ENCODE assay signal across 16 cellular contexts in the genomic region with DNA sequence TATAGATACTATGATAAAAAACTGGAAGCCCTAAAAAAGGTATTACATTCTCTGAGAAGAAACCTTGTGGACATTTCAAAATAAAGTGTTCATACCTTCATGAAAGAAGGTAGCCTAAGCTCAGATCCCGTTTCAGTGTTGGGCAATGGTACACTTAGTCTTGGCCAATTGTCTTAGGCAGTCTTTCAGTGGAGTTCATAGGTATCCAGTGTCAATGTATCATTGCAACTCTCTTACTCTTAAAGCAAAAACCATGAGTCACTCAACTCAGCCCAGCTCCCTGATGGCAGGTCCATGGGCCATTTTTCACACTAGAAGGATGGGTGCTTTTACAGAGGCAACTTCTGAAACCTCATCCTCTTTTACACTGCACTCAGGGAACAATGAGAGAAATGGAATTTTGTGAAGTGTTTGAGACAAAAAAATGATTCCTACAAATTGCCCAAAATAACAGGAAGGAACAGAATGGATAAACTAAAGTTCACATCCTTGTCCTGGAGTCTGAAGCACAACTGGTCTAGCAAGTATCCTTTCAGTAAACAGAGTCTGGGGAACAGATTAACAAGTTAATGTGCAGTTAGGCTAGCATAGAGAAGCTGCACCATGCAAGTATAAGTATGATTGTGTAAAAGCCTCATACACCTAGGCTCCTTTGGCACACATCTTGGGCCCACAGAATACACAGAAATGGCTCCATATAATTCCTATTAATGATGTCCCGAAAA. TPM values are rescaled to one million over a fixed set of nuclear protein-coding genes. Genes with fewer than 3 reads are reported as not detected.
DNase-seq lines count a peak whose midpoint lies in the region; ATAC-seq and TF ChIP-seq lines count a peak whose summit lies in the region.
"Had no signal": no experiment of that assay in that cellular context is flagged by ENCODE, and none has a peak within 500 bp of the region (broad histone marks: within the 10 kb centered on the region; RNA-seq: fewer than 3 reads in every experiment).

No MANE protein-coding gene starts in this region.

- no TSS peak for BruUV-seq in IMR-90 (replicated peaks; lab: Mats Ljungman, UMichigan)

- H3K4me3 Mint-ChIP-seq in natural killer cell treated with Interleukin-12 subunit alpha and Interleukin-12 subunit beta and Interleukin-15 and Interleukin-18, amount 100 ng/mL, for 72 hours = no peak overlapping the region
- H3K4me3 Mint-ChIP-seq: CD14-positive monocyte had no signal

- peaks cover 17 to 18% of the 10 kb centered on the region in 2 donors for H3K27me3 Mint-ChIP-seq in natural killer cell treated with Interleukin-12 subunit alpha and Interleukin-12 subunit beta and Interleukin-15 and Interleukin-18, amount 100 ng/mL, for 72 hours

- POLR2A ChIA-PET in IMR-90 (lab: Charles Lee; ENCODE audit: unreplicated experiment) = no interaction called here

- H2AK5ac ChIP-seq in IMR-90 (ENCODE audit: low read depth, low read length) = no peak overlapping the region

- H4K5ac ChIP-seq in IMR-90 (ENCODE audit: low read depth, low read length) = no peak overlapping the region

- H3K4me1 Mint-ChIP-seq in natural killer cell treated with Interleukin-12 subunit alpha and Interleukin-12 subunit beta and Interleukin-15 and Interleukin-18, amount 100 ng/mL, for 72 hours (ENCODE audit: low read depth in 2 of 2) = no peaks in the 10 kb centered on the region
- H3K4me1 Mint-ChIP-seq: CD14-positive monocyte had no signal

- dilution Hi-C loops in IMR-90 (cut with HindIII; ENCODE audit: low sequenced_read_pairs, unreplicated experiment) = no loop called here

- peaks cover 4% of the 10 kb centered on the region; the same call in 1 of the 2 replicates for H3K27me3 ChIP-seq in IMR-90 (ENCODE audit: control insufficient read depth, insufficient read depth, low read length)
- H3K27me3 ChIP-seq in foreskin keratinocyte = no peaks in the 10 kb centered on the region
- no peaks in the 10 kb centered on the region for H3K27me3 ChIP-seq in ovary

- H3K9me3 ChIP-seq in IMR-90 (ENCODE audit: control insufficient read depth, insufficient read depth, low read length) = no peaks in the 10 kb centered on the region
- H3K9me3 ChIP-seq in ovary = no peaks in the 10 kb centered on the region

- H3K9ac ChIP-seq in IMR-90 (ENCODE audit: low read depth, low read length) = no peak overlapping the region
- H3K9ac ChIP-seq: GM23248, KMS-11 had no signal

- no peak overlapping the region for H2BK5ac ChIP-seq in IMR-90 (ENCODE audit: low read depth, low read length, poor library complexity, severe bottlenecking)

- H3K18ac ChIP-seq in IMR-90 (ENCODE audit: low read depth, low read length) = no peak overlapping the region

- H2BK15ac ChIP-seq in IMR-90 (ENCODE audit: low read depth, low read length) = no peak overlapping the region

- H3K27ac ChIP-seq in C4-2B (peak overlapping the region; percentile 63; the same call in 1 of the 2 replicates), IMR-90 (ENCODE audit: insufficient read depth, low read length) (no peak overlapping the region), VCaP (peak overlapping the region; percentile 78), foreskin keratinocyte (no peak overlapping the region), ovary (no peak overlapping the region)
- H3K27ac ChIP-seq: GM23248, KMS-11 had no signal

- no peaks in the 10 kb centered on the region for H3K9me1 ChIP-seq in IMR-90 (ENCODE audit: insufficient read depth, low read length)

- no peaks in the 10 kb centered on the region for H3K36me3 Mint-ChIP-seq in natural killer cell treated with Interleukin-12 subunit alpha and Interleukin-12 subunit beta and Interleukin-15 and Interleukin-18, amount 100 ng/mL, for 72 hours
- H3K36me3 Mint-ChIP-seq: CD14-positive monocyte had no signal

- no peak overlapping the region for H3K56ac ChIP-seq in IMR-90 (ENCODE audit: extremely low read depth, insufficient read depth, low read length)

- TF ChIP-seq POLR2A in IMR-90 (IDR thresholded peaks at IDR 0.05; ENCODE audit: low read depth, low read length) (no peak), ovary (IDR thresholded peaks at IDR 0.05) (no peak)

- H3K4me3 ChIP-seq in IMR-90 (ENCODE audit: insufficient read depth, low read depth, low read length) (no peak overlapping the region), ovary (no peak overlapping the region)
- H3K4me3 ChIP-seq: GM23248 had no signal

- no peak overlapping the region for H2BK120ac ChIP-seq in IMR-90 (ENCODE audit: low read depth, low read length)

- H2BK20ac ChIP-seq in IMR-90 (ENCODE audit: low read depth, low read length) = no peak overlapping the region

- H3K36me3 ChIP-seq in IMR-90 (ENCODE audit: control insufficient read depth, insufficient read depth, low read length) = no peaks in the 10 kb centered on the region
- no peaks in the 10 kb centered on the region for H3K36me3 ChIP-seq in ovary

- H3K4me1 ChIP-seq in IMR-90 (ENCODE audit: control insufficient read depth, insufficient read depth, low read length) (no peaks in the 10 kb centered on the region), foreskin keratinocyte (no peaks in the 10 kb centered on the region), ovary (ENCODE audit: insufficient read depth) (no peaks in the 10 kb centered on the region)

- H4K91ac ChIP-seq in IMR-90 (ENCODE audit: insufficient read depth, low read depth, low read length) = no peak overlapping the region

- no peak for TF ChIP-seq RAD21 in IMR-90 (IDR thresholded peaks at IDR 0.05; ENCODE audit: low read length)

- H3K9me3 Mint-ChIP-seq in natural killer cell treated with Interleukin-12 subunit alpha and Interleukin-12 subunit beta and Interleukin-15 and Interleukin-18, amount 100 ng/mL, for 72 hours = no peaks in the 10 kb centered on the region

- no peaks in the 10 kb centered on the region for H4K20me1 ChIP-seq in IMR-90 (ENCODE audit: insufficient read depth, low read length)

- no CpG with 5 or more reads among the region's 2 CpGs for WGBS in IMR-90 (ENCODE audit: extremely low coverage in 2 of 2, insufficient read length in 1 of 2), 2 experiments
- WGBS in ovary, 3 donors = 89 to 94% (median 92%) methylated on average over 2 of the region's 2 CpGs

- no peak overlapping the region for H3K4me2 ChIP-seq in IMR-90 (ENCODE audit: low read depth, low read length)
- H3K4me2 ChIP-seq: KMS-11 had no signal

- no peak for TF ChIP-seq EP300 in ovary (IDR thresholded peaks at IDR 0.05)

- no peak overlapping the region for H2AFZ ChIP-seq in IMR-90 (replicated peaks; ENCODE audit: low read length, poor library complexity)
- H2AFZ ChIP-seq: GM23248 had no signal

- no peak overlapping the region for H3K14ac ChIP-seq in IMR-90 (replicated peaks; ENCODE audit: low read depth, low read length)

- H3K27ac Mint-ChIP-seq in natural killer cell treated with Interleukin-12 subunit alpha and Interleukin-12 subunit beta and Interleukin-15 and Interleukin-18, amount 100 ng/mL, for 72 hours = no peak overlapping the region
- H3K27ac Mint-ChIP-seq: CD14-positive monocyte had no signal

- no peak overlapping the region for H3K4ac ChIP-seq in IMR-90 (ENCODE audit: low read depth, low read length)

- no peak overlapping the region for H3K23ac ChIP-seq in IMR-90 (ENCODE audit: low read depth, low read length)

- no peak; the same call in 1 of the 2 replicates for ATAC-seq in IMR-90 (ENCODE audit: low read depth)
- ATAC-seq in foreskin keratinocyte = peak; percentile 67
- ATAC-seq in natural killer cell treated with Interleukin-12 subunit alpha and Interleukin-12 subunit beta and Interleukin-15 and Interleukin-18, amount 100 ng/mL, for 72 hours = no peak

- intact Hi-C loops in IMR-90 (cut with micrococcal nuclease) (no loop called here), cardiac septum (cut with DNase I) (no loop called here), ovary (cut with DNase I) (no loop called here)

- no peak overlapping the region for H2AK9ac ChIP-seq in IMR-90 (replicated peaks; ENCODE audit: low read depth, low read length, poor library complexity)

- TF ChIP-seq CTCF in C4-2B (conservative IDR thresholded peaks at IDR 0.05) = no peak
- TF ChIP-seq CTCF in IMR-90 (conservative IDR thresholded peaks at IDR 0.05; ENCODE audit: low read depth, low read length) = no peak
- TF ChIP-seq CTCF in VCaP (conservative IDR thresholded peaks at IDR 0.05) = no peak
- TF ChIP-seq CTCF in foreskin keratinocyte (conservative IDR thresholded peaks at IDR 0.05) = no peak
- no peak for TF ChIP-seq CTCF in ovary (IDR thresholded peaks at IDR 0.05)

- no peak overlapping the region for H4K8ac ChIP-seq in IMR-90 (ENCODE audit: low read depth in 2 of 2, low read length in 2 of 2)

- in situ Hi-C loops in IMR-90 (cut with MboI; ENCODE audit: low sequenced_read_pairs) = no loop called here

- DNase-seq in IMR-90 (peak; percentile 37), foreskin keratinocyte (no peak), DMS 273 treated with DMSO at 0.1 percent for 48 hours (lab: John Stamatoyannopoulos, UW) (no peak), cardiac septum (ENCODE audit: low spot score) (no peak), ovary (no peak)
- no peak for DNase-seq in natural killer cell treated with Interleukin-12 subunit alpha and Interleukin-12 subunit beta and Interleukin-15 and Interleukin-18, amount 100 ng/mL, for 72 hours (ENCODE audit: low spot score)
- DNase-seq: COR-L47, NCI-H1105 treated with DMSO at 0.1 percent for 48 hours, NCI-H187, NCI-H748 treated with DMSO at 0.1 percent for 48 hours, SIG-M5 had no signal

- no peaks in the 10 kb centered on the region for H3K79me1 ChIP-seq in IMR-90 (ENCODE audit: low read depth in 1 of 2, low read length in 2 of 2)

- CTCF ChIA-PET in IMR-90 (lab: Yijun Ruan, JAX) = interaction anchor here (0.6 kb wide), 2 partner anchors 9 to 243 kb away, joined by 3 read pairs; no protein-coding TSS in a partner anchor

TF ChIP-seq in IMR-90, 13 proteins besides CTCF, POLR2A, EP300 and RAD21:
- TF ChIP-seq CEBPB (IDR thresholded peaks at IDR 0.05; ENCODE audit: low read depth, low read length) (peak; percentile 60; the same call in 1 of the 2 replicates), CHD1 (IDR thresholded peaks at IDR 0.05; ENCODE audit: low read depth, low read length) (no peak)
TF ChIP-seq in IMR-90: peak in this region for 1.

RNA-seq across cellular contexts. Expression of gene ZNF827, which starts 7.0 kb away (rescaled TPM):
- total RNA-seq in IMR-90 (2012; rRNA removed) (6.6 and 6.7 TPM in 2 replicates), foreskin keratinocyte (6.5 and 9.3 TPM in 2 replicates), cardiac septum (28.3 TPM), ovary (10 to 100 TPM in 6 of 7 donors, 1 to 10 TPM in 1; 9.4 to 36.0 (median 27.0) TPM)
- polyA plus RNA-seq in IMR-90 (2012; rRNA removed) (31.7 and 37.5 TPM in 2 replicates), foreskin keratinocyte (1.6 and 1.8 TPM in 2 replicates), ovary (10 to 100 TPM in 1 of 2 donors, 1 to 10 TPM in 1; 7.8 to 12.7 TPM)
- polyA plus RNA-seq in IMR-90 (2012; cell fraction: cytosol; rRNA removed) = 13.3 and 21.6 TPM in 2 replicates
- polyA plus RNA-seq in IMR-90 (2012; cell fraction: nucleus; rRNA removed; ENCODE audit: low replicate concordance) = 73.5 and 158 TPM in 2 replicates
- total RNA-seq in natural killer cell treated with Interleukin-12 subunit alpha and Interleukin-12 subunit beta and Interleukin-15 and Interleukin-18, amount 100 ng/mL, for 72 hours = 10 to 100 TPM; 11.8 to 40.5 TPM
- polyA plus RNA-seq: CD14-positive monocyte had no signal

Comparison
In these comparisons a context has a peak if more than half of its experiments do, and no peak if none do; other contexts are left out.
1. H3K27ac ChIP-seq: peak in C4-2B (single experiment) and VCaP (single experiment); none in IMR-90 (single experiment), foreskin keratinocyte (single experiment) and ovary (0 of 2).